ENCODE assay signal across 28 cellular contexts in genomic region chr1:28909198-28909597, GRCh38.
"Had no signal": no experiment of that assay in that cellular context is flagged by ENCODE, and none has a peak within 500 bp of the region (broad histone marks: within the 10 kb centered on the region; RNA-seq: fewer than 3 reads in every experiment).

No MANE protein-coding gene starts in this region.

- H3K4me3 ChIP-seq: pancreas, prostate gland, right lobe of liver, sigmoid colon, stomach, thoracic aorta, thyroid gland, tibial nerve, upper lobe of left lung, vagina had no signal

- H3K36me3 ChIP-seq: pancreas, prostate gland, sigmoid colon, stomach, thyroid gland, tibial nerve, upper lobe of left lung, vagina had no signal

- FAIRE-seq: pancreas, small intestine, urothelium cell line had no signal

- ATAC-seq: natural killer cell treated with Interleukin-12 subunit alpha and Interleukin-12 subunit beta and Interleukin-15 and Interleukin-18, amount 100 ng/mL, for 72 hours; pancreas; right cardiac atrium; right lobe of liver; stimulated activated effector memory CD8-positive, alpha-beta T cell treated with anti-CD3 and anti-CD28 coated beads, Interleukin-12 subunit alpha, Interleukin-12 subunit beta, amount 100 ng/mL, for 72 hours; stimulated activated naive B cell treated with anti-CD40 and anti-IgM and Interleukin-4, amounts not matched to agents 10 μg/mL and 1 μg/mL and 100 μg/mL, for 72 hours had no signal

- H3K27me3 Mint-ChIP-seq: natural killer cell treated with Interleukin-12 subunit alpha and Interleukin-12 subunit beta and Interleukin-15 and Interleukin-18, amount 100 ng/mL, for 72 hours; stimulated activated naive B cell treated with anti-CD40 and anti-IgM and Interleukin-4, amounts not matched to agents 10 μg/mL and 1 μg/mL and 100 μg/mL, for 72 hours; stimulated activated naive CD8-positive, alpha-beta T cell treated with anti-CD3 and anti-CD28 coated beads, Interleukin-15, Interleukin-2, amounts not matched to agents 100 ng/mL and 50 ng/mL, for 24 hours had no signal

- H3K27ac Mint-ChIP-seq: natural killer cell treated with Interleukin-12 subunit alpha and Interleukin-12 subunit beta and Interleukin-15 and Interleukin-18, amount 100 ng/mL, for 72 hours; nephron progenitor cell; stimulated activated effector memory CD8-positive, alpha-beta T cell treated with anti-CD3 and anti-CD28 coated beads, Interleukin-12 subunit alpha, Interleukin-12 subunit beta, amount 100 ng/mL, for 72 hours; stimulated activated naive B cell treated with anti-CD40 and anti-IgM and Interleukin-4, amounts not matched to agents 10 μg/mL and 1 μg/mL and 100 μg/mL, for 72 hours; stimulated activated naive CD8-positive, alpha-beta T cell treated with anti-CD3 and anti-CD28 coated beads, Interleukin-15, Interleukin-2, amounts not matched to agents 100 ng/mL and 50 ng/mL, for 24 hours had no signal

- H3K27me3 ChIP-seq: neutrophil, pancreas, right lobe of liver, sigmoid colon, stomach, thyroid gland, tibial nerve, upper lobe of left lung, vagina had no signal

- H3K36me3 Mint-ChIP-seq: natural killer cell treated with Interleukin-12 subunit alpha and Interleukin-12 subunit beta and Interleukin-15 and Interleukin-18, amount 100 ng/mL, for 72 hours had no signal

- H3K9me3 Mint-ChIP-seq: natural killer cell treated with Interleukin-12 subunit alpha and Interleukin-12 subunit beta and Interleukin-15 and Interleukin-18, amount 100 ng/mL, for 72 hours; stimulated activated effector memory CD8-positive, alpha-beta T cell treated with anti-CD3 and anti-CD28 coated beads, Interleukin-12 subunit alpha, Interleukin-12 subunit beta, amount 100 ng/mL, for 72 hours had no signal

- H3K9me3 ChIP-seq: neutrophil, pancreas, prostate gland, right lobe of liver, sigmoid colon, stomach, thoracic aorta, thyroid gland, upper lobe of left lung, vagina had no signal

- H3K4me3 Mint-ChIP-seq: natural killer cell treated with Interleukin-12 subunit alpha and Interleukin-12 subunit beta and Interleukin-15 and Interleukin-18, amount 100 ng/mL, for 72 hours; nephron progenitor cell; neural crest cell; stimulated activated effector memory CD8-positive, alpha-beta T cell treated with anti-CD3 and anti-CD28 coated beads, Interleukin-12 subunit alpha, Interleukin-12 subunit beta, amount 100 ng/mL, for 72 hours; stimulated activated naive B cell treated with anti-CD40 and anti-IgM and Interleukin-4, amounts not matched to agents 10 μg/mL and 1 μg/mL and 100 μg/mL, for 72 hours; stimulated activated naive CD8-positive, alpha-beta T cell treated with anti-CD3 and anti-CD28 coated beads, Interleukin-15, Interleukin-2, amounts not matched to agents 100 ng/mL and 50 ng/mL, for 24 hours had no signal

- H3K4me1 ChIP-seq: pancreas, vagina had no signal

- H3K27ac ChIP-seq: neutrophil, pancreas, prostate gland, right lobe of liver, sigmoid colon, stomach, thoracic aorta, thyroid gland, tibial nerve, upper lobe of left lung, vagina had no signal

- DNase-seq: nephron progenitor cell; nucleus accumbens; retina; right cardiac atrium; right lobe of liver; sigmoid colon; small intestine; stimulated activated CD4-positive, alpha-beta T cell treated with anti-CD3 and anti-CD28 coated beads, Interleukin-15, amount 100 ng/mL, for 24 hours; stimulated activated CD4-positive, alpha-beta T cell treated with anti-CD3 and anti-CD28 coated beads, Interleukin-2, amount 100 ng/mL, for 24 hours; stimulated activated CD4-positive, alpha-beta T cell treated with anti-CD3 and anti-CD28 coated beads, Interleukin-2, amount 100 ng/mL, for 48 hours; stimulated activated CD4-positive, alpha-beta T cell treated with anti-CD3 and anti-CD28 coated beads, Interleukin-4, amount 100 ng/mL, for 24 hours; stimulated activated naive B cell treated with anti-CD40 and anti-IgM and Interleukin-4, amounts not matched to agents 10 μg/mL and 1 μg/mL and 100 μg/mL, for 72 hours; stimulated activated naive CD4-positive, alpha-beta T cell treated with Interleukin-2 at 50 U/mL for 16 hours; thyroid gland; trophoblast cell; upper lobe of left lung had no signal
